8 cellular contexts compared by ENCODE assay signal in the genomic region with DNA sequence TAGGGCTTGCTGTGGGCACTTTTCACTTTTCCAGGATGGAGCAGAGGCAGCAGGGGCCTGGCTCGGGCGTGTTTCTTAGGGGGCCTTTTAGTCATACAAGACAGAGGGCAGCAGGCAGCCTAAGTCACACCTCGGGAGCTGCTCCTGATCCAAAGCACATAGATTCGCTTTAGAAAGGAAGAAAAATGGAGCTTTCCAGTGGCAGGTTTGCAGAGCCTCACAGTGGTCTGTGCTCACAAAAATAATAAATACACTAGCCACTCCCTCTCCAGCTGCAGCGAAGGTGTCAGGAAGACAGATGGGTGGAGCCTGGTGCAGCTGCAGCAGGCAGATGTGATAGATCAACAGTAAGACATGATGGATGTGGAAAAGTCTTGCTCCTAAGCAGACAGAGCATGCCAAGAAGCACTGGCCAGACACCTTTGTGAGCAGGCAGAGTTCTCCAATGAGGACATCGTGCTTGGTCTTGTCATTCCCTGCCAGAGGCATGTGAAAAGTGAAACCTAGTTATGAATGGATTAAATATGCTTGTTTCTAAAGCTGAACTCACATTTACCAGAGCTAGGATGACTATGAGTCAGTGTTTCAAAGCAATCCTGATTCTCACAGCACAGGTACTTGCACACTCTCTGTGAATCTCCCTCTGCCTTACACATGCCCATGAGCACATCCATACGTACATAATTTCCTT.
DNase-seq lines count a peak whose midpoint lies in the region; ATAC-seq and TF ChIP-seq lines count a peak whose summit lies in the region.

No MANE protein-coding gene starts in this region.

- TF ChIP-seq RAD21 in SK-N-SH (IDR thresholded peaks at IDR 0.05; ENCODE audit: low read length): no peak

- DNase-seq in activated CD4-positive, alpha-beta T cell treated with anti-CD3 and anti-CD28 coated beads, Interleukin-2, amount 10 ng/mL, durations not matched to agents 7 days and 5 days: no peak
- no peak for DNase-seq in activated CD4-positive, alpha-beta T cell treated with anti-CD3 and anti-CD28 coated beads for 4 hours
- peak; percentile 47 for DNase-seq in SK-N-SH
- DNase-seq in fibroblast of the aortic adventitia (ENCODE audit: low read depth): peak; percentile 40
- no peak for DNase-seq in stimulated activated naive CD8-positive, alpha-beta T cell treated with anti-CD3 and anti-CD28 coated beads, Interleukin-15, Interleukin-2, amounts not matched to agents 100 U/mL and 50 U/mL, for 24 hours
- DNase-seq in mesendoderm: no peak
- DNase-seq in NCI-H748 treated with DMSO at 0.1 percent for 48 hours (lab: John Stamatoyannopoulos, UW): no peak

- H3K27ac ChIP-seq in SK-N-SH (ENCODE audit: low read depth in 2 of 2, low read length in 1 of 2) (peak overlapping the region in 1 of 2 experiments; percentile 83; a peak in 2 of 4 replicates), mesendoderm (ENCODE audit: low read depth, low read length) (no peak overlapping the region)

- H3K9me2 ChIP-seq in SK-N-SH: no peaks in the 10 kb centered on the region

- no peak overlapping the region for H4K5ac ChIP-seq in mesendoderm (ENCODE audit: low read length)

- H3K4ac ChIP-seq in mesendoderm (ENCODE audit: low read depth, low read length): no peak overlapping the region

- H4K8ac ChIP-seq in mesendoderm (ENCODE audit: low read depth, low read length): no peak overlapping the region

- peaks cover 8% of the 10 kb centered on the region for H3K9me3 Mint-ChIP-seq in activated CD4-positive, alpha-beta T cell treated with anti-CD3 and anti-CD28 coated beads, Interleukin-2, amount 10 ng/mL, durations not matched to agents 7 days and 5 days

- H3K4me1 Mint-ChIP-seq in activated CD4-positive, alpha-beta T cell treated with anti-CD3 and anti-CD28 coated beads, Interleukin-2, amount 10 ng/mL, durations not matched to agents 7 days and 5 days: peaks cover 69% of the 10 kb centered on the region

- no peaks in the 10 kb centered on the region for H3K36me3 ChIP-seq in SK-N-SH (replicated peaks in 1 of 2; ENCODE audit: control insufficient read depth in 1 of 2, insufficient read depth in 2 of 2, low read length in 1 of 2)
- H3K36me3 ChIP-seq in mesendoderm (ENCODE audit: control insufficient read depth, insufficient read depth, low read length): no peaks in the 10 kb centered on the region

- peak overlapping the region; percentile 34 for H3K4me3 Mint-ChIP-seq in activated CD4-positive, alpha-beta T cell treated with anti-CD3 and anti-CD28 coated beads, Interleukin-2, amount 10 ng/mL, durations not matched to agents 7 days and 5 days

- H3K9ac ChIP-seq in SK-N-SH: no peak overlapping the region
- H3K9ac ChIP-seq in mesendoderm (ENCODE audit: low read length): no peak overlapping the region

- WGBS in SK-N-SH (ENCODE audit: low lambda C conversion rate): 68% methylated on average over 6 of the region's 7 CpGs
- WGBS in mesendoderm (ENCODE audit: extremely low coverage, insufficient coverage, low lambda C conversion rate): no CpG with 5 or more reads among the region's 7 CpGs

- no peak for TF ChIP-seq CTCF in SK-N-SH (IDR thresholded peaks at IDR 0.05)
- TF ChIP-seq CTCF in fibroblast of the aortic adventitia (IDR thresholded peaks at IDR 0.05; ENCODE audit: insufficient read depth, low read length): no peak

- no peak; a peak in 1 of 4 replicates for TF ChIP-seq EP300 in SK-N-SH (IDR thresholded peaks at IDR 0.05; ENCODE audit: borderline replicate concordance in 1 of 2, low read depth in 1 of 2, low read length in 1 of 2)

- no peak overlapping the region for H3K23ac ChIP-seq in mesendoderm (ENCODE audit: low read length)

- H3K27me3 Mint-ChIP-seq in activated CD4-positive, alpha-beta T cell treated with anti-CD3 and anti-CD28 coated beads, Interleukin-2, amount 10 ng/mL, durations not matched to agents 7 days and 5 days: no peaks in the 10 kb centered on the region

- H3K79me2 ChIP-seq in SK-N-SH (ENCODE audit: insufficient read depth) (no peaks in the 10 kb centered on the region), mesendoderm (ENCODE audit: control insufficient read depth, insufficient read depth, low read length) (no peaks in the 10 kb centered on the region)

- H3K27ac Mint-ChIP-seq in activated CD4-positive, alpha-beta T cell treated with anti-CD3 and anti-CD28 coated beads, Interleukin-2, amount 10 ng/mL, durations not matched to agents 7 days and 5 days: peak overlapping the region; percentile 85

- ATAC-seq in stimulated activated naive CD8-positive, alpha-beta T cell treated with anti-CD3 and anti-CD28 coated beads, Interleukin-15, Interleukin-2, amounts not matched to agents 100 U/mL and 50 U/mL, for 24 hours: peak; percentile 85
- no peak for ATAC-seq in GM18502 (IDR thresholded peaks at IDR 0.05; ENCODE audit: poor library complexity, unreplicated experiment)

- H3K27me3 ChIP-seq in SK-N-SH (ENCODE audit: insufficient read depth): no peaks in the 10 kb centered on the region
- no peaks in the 10 kb centered on the region for H3K27me3 ChIP-seq in mesendoderm (ENCODE audit: insufficient read depth, low read length, poor library complexity)

- H3K4me2 ChIP-seq in SK-N-SH: no peak overlapping the region; the same call in 1 of the 2 replicates
- no peak overlapping the region for H3K4me2 ChIP-seq in mesendoderm (ENCODE audit: low read length)

- H4K20me1 ChIP-seq in SK-N-SH (ENCODE audit: insufficient read depth): no peaks in the 10 kb centered on the region

- no peak overlapping the region for H2BK15ac ChIP-seq in mesendoderm (replicated peaks; ENCODE audit: low read depth)

- H3F3A ChIP-seq in SK-N-SH (replicated peaks; ENCODE audit: insufficient read depth): no peaks in the 10 kb centered on the region

- H3K9me3 ChIP-seq in SK-N-SH: no peaks in the 10 kb centered on the region

- H3K56ac ChIP-seq in mesendoderm (ENCODE audit: low read length): no peak overlapping the region

- no peak overlapping the region for H2AK5ac ChIP-seq in mesendoderm (ENCODE audit: low read length)

- no peaks in the 10 kb centered on the region for H3K79me1 ChIP-seq in mesendoderm (ENCODE audit: low read length)

- H3K18ac ChIP-seq in mesendoderm (ENCODE audit: low read length): no peak overlapping the region

- H3K4me3 ChIP-seq in SK-N-SH (ENCODE audit: low read depth in 2 of 2, low read length in 1 of 2) (no peak overlapping the region), fibroblast of the aortic adventitia (ENCODE audit: low read depth, low read length) (peak overlapping the region; percentile 4), mesendoderm (ENCODE audit: low read length) (no peak overlapping the region)

- no peak overlapping the region for H2AFZ ChIP-seq in SK-N-SH (ENCODE audit: low read depth)

- POLR2A ChIA-PET in activated CD4-positive, alpha-beta T cell treated with anti-CD3 and anti-CD28 coated beads, Interleukin-2, amount 10 ng/mL, durations not matched to agents 7 days and 5 days (lab: Charles Lee): no interaction called here
- POLR2A ChIA-PET in SK-N-SH (lab: Yijun Ruan, JAX): no interaction called here

- H3K36me3 Mint-ChIP-seq in activated CD4-positive, alpha-beta T cell treated with anti-CD3 and anti-CD28 coated beads, Interleukin-2, amount 10 ng/mL, durations not matched to agents 7 days and 5 days (ENCODE audit: low read depth): peaks cover 44% of the 10 kb centered on the region

- CTCF ChIA-PET in activated CD4-positive, alpha-beta T cell treated with anti-CD3 and anti-CD28 coated beads, Interleukin-2, amount 10 ng/mL, durations not matched to agents 7 days and 5 days (lab: Charles Lee): interaction anchor here (1.3 to 3.3 kb wide), 2 partner anchors 8 to 135 kb away, joined by 5 to 16 read pairs; no protein-coding TSS in a partner anchor
- CTCF ChIA-PET in SK-N-SH (lab: Yijun Ruan, JAX): interaction anchor here (0.8 to 3.3 kb wide), 7 partner anchors 8 to 135 kb away, joined by 3 to 22 read pairs (median 3); no protein-coding TSS in a partner anchor

- H2BK5ac ChIP-seq in mesendoderm (ENCODE audit: low read length): no peak overlapping the region

- peaks cover 0 to 29% of the 10 kb centered on the region in 2 experiments; a peak in 3 of 4 replicates for H3K4me1 ChIP-seq in SK-N-SH (ENCODE audit: control insufficient read depth in 1 of 2, insufficient read depth in 2 of 2, low read depth in 1 of 2, low read length in 1 of 2)
- no peaks in the 10 kb centered on the region for H3K4me1 ChIP-seq in mesendoderm (ENCODE audit: control insufficient read depth, low read depth, low read length)

- H2BK120ac ChIP-seq in mesendoderm (ENCODE audit: low read depth, low read length): no peak overlapping the region

TF ChIP-seq in SK-N-SH, 30 proteins besides CTCF, POLR2A, EP300 and RAD21:
- no peak for TF ChIP-seq GABPA (IDR thresholded peaks at IDR 0.05; ENCODE audit: low read depth)

Comparison
In these comparisons a context has a peak if more than half of its experiments do, and no peak if none do; other contexts are left out.
1. DNase-seq: peak in SK-N-SH (single experiment) and fibroblast of the aortic adventitia (single experiment); none in activated CD4-positive, alpha-beta T cell treated with anti-CD3 and anti-CD28 coated beads, Interleukin-2, amount 10 ng/mL, durations not matched to agents 7 days and 5 days (single experiment), activated CD4-positive, alpha-beta T cell treated with anti-CD3 and anti-CD28 coated beads for 4 hours (0 of 2), stimulated activated naive CD8-positive, alpha-beta T cell treated with anti-CD3 and anti-CD28 coated beads, Interleukin-15, Interleukin-2, amounts not matched to agents 100 U/mL and 50 U/mL, for 24 hours (single experiment), mesendoderm (single experiment) and NCI-H748 treated with DMSO at 0.1 percent for 48 hours (single experiment).